Comparison of ENCODE assay signal across 8 cellular contexts in the genomic region with DNA sequence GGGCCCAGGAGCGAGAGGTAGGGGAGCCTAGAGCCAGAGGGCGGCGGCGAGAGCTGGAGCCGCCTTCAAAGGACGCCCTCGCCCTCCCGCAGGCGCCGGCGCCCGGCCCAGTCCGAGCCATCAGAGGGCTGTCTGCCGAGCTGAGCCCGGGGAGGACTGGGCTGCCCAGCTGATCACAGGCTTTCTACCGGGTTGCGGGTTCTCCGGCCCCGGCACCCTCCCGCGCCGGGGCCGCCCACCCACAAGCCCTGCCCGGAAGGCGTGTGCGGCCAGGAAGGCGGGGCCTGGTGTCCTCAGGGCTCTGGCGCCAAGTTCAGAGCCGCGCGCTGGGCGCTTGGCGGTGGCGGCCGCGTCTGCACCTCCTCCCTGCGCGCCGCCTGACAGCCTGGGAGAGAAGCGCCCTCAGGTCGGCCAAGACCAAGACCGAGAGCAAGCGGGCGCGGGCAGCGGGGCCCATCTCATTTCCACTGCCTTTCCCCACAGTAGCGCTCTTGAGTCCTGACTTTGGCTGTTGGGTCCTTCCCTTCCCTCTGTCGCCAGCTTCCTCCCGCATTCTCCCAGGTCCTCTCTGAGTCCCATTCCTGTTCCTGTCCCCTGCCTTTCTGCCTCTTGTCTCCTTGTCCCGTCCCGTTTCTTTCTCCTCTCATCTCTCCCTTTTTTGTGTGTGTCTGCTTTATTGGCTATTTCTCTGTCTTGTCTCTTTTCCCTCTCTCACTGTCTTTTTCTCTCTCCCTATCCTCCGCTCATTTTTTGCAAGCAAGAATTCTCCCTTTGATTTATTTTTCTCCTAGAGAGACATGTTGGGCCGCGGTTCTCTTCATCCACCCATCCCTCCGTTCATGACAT.
A peak's percentile ranks its signal among the peaks of the same experiment; 100 is the strongest.
DNase-seq lines count a peak whose midpoint lies in the region; ATAC-seq and TF ChIP-seq lines count a peak whose summit lies in the region.

No MANE protein-coding gene starts in this region.

- H3K9me3 Mint-ChIP-seq in natural killer cell, result no peaks in the 10 kb centered on the region

- H3K27me3 Mint-ChIP-seq in natural killer cell (ENCODE audit: low read depth in 2 of 2), result peaks cover 11 to 14% of the 10 kb centered on the region in 2 donors

- H3K27ac Mint-ChIP-seq in natural killer cell, result no peak overlapping the region

- TF ChIP-seq CTCF in AG10803 (conservative IDR thresholded peaks at IDR 0.05; ENCODE audit: low read length), result no peak
- no peak for TF ChIP-seq CTCF in fibroblast of villous mesenchyme (IDR thresholded peaks at IDR 0.05; ENCODE audit: insufficient read depth, low read depth, low read length)
- TF ChIP-seq CTCF in natural killer cell (IDR thresholded peaks at IDR 0.05), result no peak

- no peaks in the 10 kb centered on the region for H3K36me3 Mint-ChIP-seq in natural killer cell

- H3K4me3 Mint-ChIP-seq in natural killer cell, result peak overlapping the region; percentile 68

- intact Hi-C loops in natural killer cell (cut with micrococcal nuclease), result no loop called here

- peaks cover 13 to 15% of the 10 kb centered on the region in 2 donors for H3K4me1 Mint-ChIP-seq in natural killer cell

- peak overlapping the region; percentile 64 for H3K4me3 ChIP-seq in AG10803 (ENCODE audit: low read length)
- peak overlapping the region; percentile 61 for H3K4me3 ChIP-seq in fibroblast of villous mesenchyme (ENCODE audit: low read depth, low read length)

- peak; percentile 93 for ATAC-seq in GM18861 (IDR thresholded peaks at IDR 0.05; ENCODE audit: unreplicated experiment)
- ATAC-seq in HG03095 (IDR thresholded peaks at IDR 0.05; ENCODE audit: unreplicated experiment), result peak; percentile 93
- ATAC-seq in natural killer cell, result peak; percentile 86 to 91 (median 90)

- DNase-seq in AG10803 (ENCODE audit: low read depth) (peak; percentile 25), NCI-H748 (lab: John Stamatoyannopoulos, UW; ENCODE audit: unreplicated experiment) (peak; percentile 64), fibroblast of villous mesenchyme (ENCODE audit: low read depth) (peak; percentile 64), natural killer cell (no peak), ureter (ENCODE audit: low spot score) (peak; percentile 61)
- peak; percentile 82 for DNase-seq in activated effector memory CD4-positive, alpha-beta T cell treated with anti-CD3 and anti-CD28 coated beads, Interleukin-2, amount 50 U/mL, for 16 hours
